Comparison of ENCODE assay signal across 29 cellular contexts in genomic region chr9:124044448-124044847, GRCh38. TPM values are rescaled to one million over a fixed set of nuclear protein-coding genes. Genes with fewer than 3 reads are reported as not detected.
"Had no signal": no experiment of that assay in that cellular context is flagged by ENCODE, and none has a peak within 500 bp of the region (broad histone marks: within the 10 kb centered on the region; RNA-seq: fewer than 3 reads in every experiment).

No MANE protein-coding gene starts in this region.

- H3K27me3 ChIP-seq: MG63 had no signal

- H3K9me3 Mint-ChIP-seq: activated naive CD4-positive, alpha-beta T cell treated with anti-CD3 and anti-CD28 coated beads, Interleukin-2, amount 50 U/mL, for 72 hours; activated naive CD8-positive, alpha-beta T cell treated with anti-CD3 and anti-CD28 coated beads, Interleukin-2, amount 50 U/mL, for 24 hours had no signal

- H3K4me2 ChIP-seq: KMS-11 had no signal

- H3K27ac ChIP-seq: ascending aorta, body of pancreas, KMS-11, Peyer's patch, SJSA1 had no signal

- DNase-seq: activated CD4-positive, alpha-beta T cell treated with anti-CD3 and anti-CD28 coated beads for 48 hours; activated CD4-positive, alpha-beta T cell treated with anti-CD3 and anti-CD28 coated beads, Interleukin-2, amount 50 U/mL, for 4 hours; activated CD4-positive, CD25-positive, alpha-beta regulatory T cell treated with anti-CD3 and anti-CD28 coated beads, Interleukin-2, amount 50 U/mL, for 72 hours; activated CD8-positive, alpha-beta memory T cell treated with anti-CD3 and anti-CD28 coated beads, Interleukin-2, amount 50 U/mL, for 48 hours; activated CD8-positive, alpha-beta T cell treated with anti-CD3 and anti-CD28 coated beads, Interleukin-2, amount 10 ng/mL, durations not matched to agents 7 days and 5 days; activated naive CD4-positive, alpha-beta T cell treated with Interleukin-2 at 50 U/mL for 16 hours; activated naive CD8-positive, alpha-beta T cell treated with anti-CD3 and anti-CD28 coated beads, Interleukin-2, amount 50 U/mL, for 24 hours; activated T-cell treated with anti-CD3 and anti-CD28 coated beads, Interleukin-2, amount 50 U/mL, for 1 hour; amniotic stem cell; central memory CD4-positive, alpha-beta T cell; MG63; MV-4-11; NCI-H1417 treated with DMSO at 0.1 percent for 48 hours; NCI-H1694; NCI-H2107; NCI-H226; NCI-H526 treated with DMSO at 0.1 percent for 48 hours; NK-92 treated with Interleukin-12 subunit alpha and Interleukin-12 subunit beta, amount 100 ng/mL, for 24 hours; OCI-M1; Peyer's patch; SHP77; SW 1271 had no signal

- H3K27ac Mint-ChIP-seq: activated CD8-positive, alpha-beta T cell treated with anti-CD3 and anti-CD28 coated beads, Interleukin-2, amount 10 ng/mL, durations not matched to agents 7 days and 5 days; activated naive CD4-positive, alpha-beta T cell treated with anti-CD3 and anti-CD28 coated beads, Interleukin-2, amount 50 U/mL, for 72 hours; activated naive CD8-positive, alpha-beta T cell treated with anti-CD3 and anti-CD28 coated beads, Interleukin-2, amount 50 U/mL, for 24 hours had no signal

- H3K9me3 ChIP-seq: ascending aorta, body of pancreas, MG63, Peyer's patch, SJSA1 had no signal

- H3K9ac ChIP-seq: KMS-11 had no signal

- H3K4me3 ChIP-seq: body of pancreas, MG63, SJSA1 had no signal

- H3K4me3 Mint-ChIP-seq: activated CD8-positive, alpha-beta T cell treated with anti-CD3 and anti-CD28 coated beads, Interleukin-2, amount 10 ng/mL, durations not matched to agents 7 days and 5 days; activated naive CD8-positive, alpha-beta T cell treated with anti-CD3 and anti-CD28 coated beads, Interleukin-2, amount 50 U/mL, for 24 hours had no signal

- ATAC-seq: activated CD8-positive, alpha-beta T cell treated with anti-CD3 and anti-CD28 coated beads, Interleukin-2, amount 10 ng/mL, durations not matched to agents 7 days and 5 days; activated naive CD4-positive, alpha-beta T cell treated with anti-CD3 and anti-CD28 coated beads, Interleukin-2, amount 50 U/mL, for 72 hours had no signal

- H3K36me3 Mint-ChIP-seq: activated naive CD4-positive, alpha-beta T cell treated with anti-CD3 and anti-CD28 coated beads, Interleukin-2, amount 50 U/mL, for 72 hours had no signal

- H3K36me3 ChIP-seq: ascending aorta, MG63, Peyer's patch, SJSA1 had no signal

RNA-seq across cellular contexts. Expression of gene LHX2, which starts 32.9 kb away (rescaled TPM):
- total RNA-seq: activated CD8-positive, alpha-beta T cell treated with anti-CD3 and anti-CD28 coated beads, Interleukin-2, amount 10 ng/mL, durations not matched to agents 7 days and 5 days; activated naive CD4-positive, alpha-beta T cell treated with anti-CD3 and anti-CD28 coated beads, Interleukin-2, amount 50 U/mL, for 72 hours; ascending aorta; body of pancreas; bronchial epithelial cell; Peyer's patch; T-helper 1 cell treated with Interleukin-12 subunit alpha and Interleukin-12 subunit beta and Interleukin-4 antibody, amounts not matched to agents 30 ng/mL and 1 ng/mL, for 36 hours had no signal
